Comparison of ENCODE assay signal across 22 cellular contexts in genomic region chr11:116478676-116479075, GRCh38.
DNase-seq lines count a peak whose midpoint lies in the region; ATAC-seq, FAIRE-seq and TF ChIP-seq lines count a peak whose summit lies in the region.
"Had no signal": no experiment of that assay in that cellular context is flagged by ENCODE, and none has a peak within 500 bp of the region (broad histone marks: within the 10 kb centered on the region; RNA-seq: fewer than 3 reads in every experiment).

No MANE protein-coding gene starts in this region.

- TF ChIP-seq CTCF in C4-2B (conservative IDR thresholded peaks at IDR 0.05) (no peak), D721Med (IDR thresholded peaks at IDR 0.05; ENCODE audit: insufficient read depth, missing control alignments) (no peak), endodermal cell (conservative IDR thresholded peaks at IDR 0.05) (no peak)

- H3K27me3 Mint-ChIP-seq in endodermal cell (ENCODE audit: insufficient read depth) (no peaks in the 10 kb centered on the region), T-helper 17 cell (peaks cover 13% of the 10 kb centered on the region)
- H3K27me3 Mint-ChIP-seq: CD4-positive, CD25-positive, alpha-beta regulatory T cell had no signal

- H3K4me1 Mint-ChIP-seq in endodermal cell (peaks cover 18% of the 10 kb centered on the region), T-helper 17 cell (no peaks in the 10 kb centered on the region)
- H3K4me1 Mint-ChIP-seq: B cell; CD4-positive, CD25-positive, alpha-beta regulatory T cell; CD8-positive, alpha-beta memory T cell had no signal

- H3K4me3 Mint-ChIP-seq in endodermal cell (no peak overlapping the region), T-helper 17 cell (no peak overlapping the region)
- H3K4me3 Mint-ChIP-seq: B cell; CD4-positive, CD25-positive, alpha-beta regulatory T cell; CD8-positive, alpha-beta memory T cell; GM23338; HFFc6 had no signal

- ATAC-seq in HG03460 (IDR thresholded peaks at IDR 0.05; ENCODE audit: unreplicated experiment) (no peak), T-helper 17 cell (no peak)
- ATAC-seq: GM23338, HCT116 had no signal

- H3K27ac Mint-ChIP-seq in endodermal cell, result no peak overlapping the region
- no peak overlapping the region for H3K27ac Mint-ChIP-seq in T-helper 17 cell
- H3K27ac Mint-ChIP-seq: B cell; CD4-positive, CD25-positive, alpha-beta regulatory T cell; CD8-positive, alpha-beta memory T cell; GM23338; HFFc6 had no signal

- H3K36me3 ChIP-seq in endodermal cell (ENCODE audit: control insufficient read depth, insufficient read depth, low read length), result no peaks in the 10 kb centered on the region
- H3K36me3 ChIP-seq: BLaER1 treated with 17β-estradiol and CSF1 and Interleukin-3, amounts not matched to agents 10 nM and 100 nM had no signal

- H3K9me3 ChIP-seq in endodermal cell (ENCODE audit: control insufficient read depth, low read length), result no peaks in the 10 kb centered on the region
- no peaks in the 10 kb centered on the region for H3K9me3 ChIP-seq in T-helper 17 cell (ENCODE audit: control insufficient read depth, low read length, poor library complexity, severe bottlenecking)
- H3K9me3 ChIP-seq: BLaER1 treated with 17β-estradiol and CSF1 and Interleukin-3, amounts not matched to agents 10 nM and 100 nM had no signal

- no peak overlapping the region for H3K9ac ChIP-seq in endodermal cell (ENCODE audit: extremely low read depth, low read length, poor library complexity, severe bottlenecking)
- H3K9ac ChIP-seq: BLaER1 treated with 17β-estradiol and CSF1 and Interleukin-3, amounts not matched to agents 10 nM and 100 nM had no signal

- H3K27ac ChIP-seq in C4-2B (0 out of 2 replicates have a peak overlapping the region, but pooled peaks have one; percentile 9), endodermal cell (ENCODE audit: low read depth, low read length) (no peak overlapping the region)
- H3K27ac ChIP-seq: BLaER1 treated with 17β-estradiol and CSF1 and Interleukin-3, amounts not matched to agents 10 nM and 100 nM had no signal

- WGBS in endodermal cell (ENCODE audit: insufficient coverage in 1 of 2, insufficient read length in 1 of 2), 2 experiments, result 74 to 79% methylated on average over 3 of the region's 3 CpGs

- H3K36me3 Mint-ChIP-seq in endodermal cell (ENCODE audit: low read depth) (no peaks in the 10 kb centered on the region), T-helper 17 cell (ENCODE audit: low read depth) (no peaks in the 10 kb centered on the region)
- H3K36me3 Mint-ChIP-seq: CD4-positive, CD25-positive, alpha-beta regulatory T cell; CD8-positive, alpha-beta memory T cell had no signal

- H3K9me3 Mint-ChIP-seq in endodermal cell, result no peaks in the 10 kb centered on the region
- H3K9me3 Mint-ChIP-seq: CD8-positive, alpha-beta memory T cell; GM23338 had no signal

- no peak for DNase-seq in D721Med (ENCODE audit: insufficient read length, low spot score)
- DNase-seq in NCI-H82 treated with DMSO at 0.1 percent for 48 hours (lab: John Stamatoyannopoulos, UW; ENCODE audit: unreplicated experiment), result peak; percentile 93
- no peak for DNase-seq in endodermal cell
- no peak for DNase-seq in HT-29 (ENCODE audit: low spot score)
- no peak for DNase-seq in T-helper 17 cell
- no peak for DNase-seq in NCI-H1048 (lab: John Stamatoyannopoulos, UW)
- DNase-seq: CD4-positive, CD25-positive, alpha-beta regulatory T cell; CD8-positive, alpha-beta memory T cell; COR-L47; DMS153; DMS79; GDM1; H7; HFFc6 had no signal

- peaks cover 8% of the 10 kb centered on the region for H3K4me1 ChIP-seq in endodermal cell (ENCODE audit: control insufficient read depth, insufficient read depth, low read length)
- H3K4me1 ChIP-seq: BLaER1 treated with 17β-estradiol and CSF1 and Interleukin-3, amounts not matched to agents 10 nM and 100 nM had no signal

- H3K27me3 ChIP-seq in endodermal cell (ENCODE audit: control insufficient read depth, insufficient read depth, low read length, poor library complexity, severe bottlenecking), result no peaks in the 10 kb centered on the region
- H3K27me3 ChIP-seq: BLaER1 treated with 17β-estradiol and CSF1 and Interleukin-3, amounts not matched to agents 10 nM and 100 nM had no signal

- peak overlapping the region; percentile 51 for H3K4me3 ChIP-seq in endodermal cell (ENCODE audit: low read length)
- H3K4me3 ChIP-seq: BLaER1 treated with 17β-estradiol and CSF1 and Interleukin-3, amounts not matched to agents 10 nM and 100 nM; GM23338 had no signal

- FAIRE-seq in D721Med (lab: Jason Lieb, UNC), result peak; percentile 95
- FAIRE-seq: GM12892, GM18507 had no signal
